8 cellular contexts compared by ENCODE assay signal in genomic region chr19:6800991-6801396, GRCh38. TPM values are rescaled to one million over a fixed set of nuclear protein-coding genes. Genes with fewer than 3 reads are reported as not detected.
DNase-seq lines count a peak whose midpoint lies in the region; ATAC-seq and TF ChIP-seq lines count a peak whose summit lies in the region.

No MANE protein-coding gene starts in this region.

- H3K9me3 Mint-ChIP-seq in T-helper 2 cell treated with Interferon-gamma antibody and Interleukin-4, amounts not matched to agents 5 μg/mL and 100 μg/mL, for 36 hours, result peaks cover 4% of the 10 kb centered on the region

- no peak for TF ChIP-seq CTCF in heart right ventricle (IDR thresholded peaks at IDR 0.05)
- no peak for TF ChIP-seq CTCF in foreskin fibroblast (IDR thresholded peaks at IDR 0.05; ENCODE audit: low read depth, low read length)
- TF ChIP-seq CTCF in vagina (IDR thresholded peaks at IDR 0.05), result no peak
- TF ChIP-seq CTCF in gastroesophageal sphincter (IDR thresholded peaks at IDR 0.05), result no peak

- peak overlapping the region; percentile 76 for H3K4me3 Mint-ChIP-seq in T-helper 2 cell treated with Interferon-gamma antibody and Interleukin-4, amounts not matched to agents 5 μg/mL and 100 μg/mL, for 36 hours

- peaks cover 32% of the 10 kb centered on the region for H3K36me3 Mint-ChIP-seq in T-helper 2 cell treated with Interferon-gamma antibody and Interleukin-4, amounts not matched to agents 5 μg/mL and 100 μg/mL, for 36 hours (ENCODE audit: low read depth)

- H3K4me3 ChIP-seq in heart right ventricle (peak overlapping the region in 7 of 10 donors; percentile 16 to 44 (median 27)), foreskin fibroblast (ENCODE audit: low read depth in 1 of 2, low read length in 2 of 2) (no peak overlapping the region), vagina (peak overlapping the region; percentile 15 to 20), gastroesophageal sphincter (peak overlapping the region in 1 of 2 donors; percentile 23)

- TF ChIP-seq POLR2A in vagina (IDR thresholded peaks at IDR 0.05), result no peak
- TF ChIP-seq POLR2A in gastroesophageal sphincter (IDR thresholded peaks at IDR 0.05), result no peak

- H3K27me3 Mint-ChIP-seq in T-helper 2 cell treated with Interferon-gamma antibody and Interleukin-4, amounts not matched to agents 5 μg/mL and 100 μg/mL, for 36 hours (ENCODE audit: low read depth), result no peaks in the 10 kb centered on the region

- no peak for TF ChIP-seq EP300 in gastroesophageal sphincter (IDR thresholded peaks at IDR 0.05)

- H3K27me3 ChIP-seq in heart right ventricle, result peaks cover 5 to 53% (median 25%) of the 10 kb centered on the region in 7 donors
- H3K27me3 ChIP-seq in vagina, result no peaks in the 10 kb centered on the region
- H3K27me3 ChIP-seq in gastroesophageal sphincter, result peaks cover 84% of the 10 kb centered on the region

- H3K36me3 ChIP-seq in heart right ventricle (no peaks in the 10 kb centered on the region), vagina (no peaks in the 10 kb centered on the region), gastroesophageal sphincter (no peaks in the 10 kb centered on the region)

- no peak for DNase-seq in heart right ventricle
- DNase-seq in Right ventricle myocardium inferior (ENCODE audit: missing footprints), result no peak
- no peak for DNase-seq in T-helper 2 cell treated with Interferon-gamma antibody and Interleukin-4, amounts not matched to agents 5 μg/mL and 100 μg/mL, for 36 hours (ENCODE audit: low spot score)
- DNase-seq in foreskin fibroblast, result peak; percentile 2 to 4
- DNase-seq in vagina (ENCODE audit: extremely low spot score in 2 of 2), result no peak
- DNase-seq in GDM1 (lab: John Stamatoyannopoulos, UW), result no peak

- peak overlapping the region; percentile 87 for H3K27ac Mint-ChIP-seq in T-helper 2 cell treated with Interferon-gamma antibody and Interleukin-4, amounts not matched to agents 5 μg/mL and 100 μg/mL, for 36 hours

- no peak for ATAC-seq in heart right ventricle
- ATAC-seq in Right ventricle myocardium inferior, result no peak
- no peak for ATAC-seq in gastroesophageal sphincter
- no peak for ATAC-seq in HG03457 (IDR thresholded peaks at IDR 0.05; ENCODE audit: unreplicated experiment)

- WGBS in heart right ventricle, 2 donors, result 41 to 42% methylated on average over 8 of the region's 8 CpGs
- 20% methylated on average over 1 of the region's 8 CpGs; no CpG with 5 or more reads in 1 of the 2 donors for WGBS in gastroesophageal sphincter (ENCODE audit: low coverage in 1 of 2), 2 donors

- H3K4me1 ChIP-seq in heart right ventricle (peaks cover 0 to 53% (median 7%) of the 10 kb centered on the region in 9 donors), vagina (peaks cover 16% of the 10 kb centered on the region), gastroesophageal sphincter (peaks cover 0 to 7% (median 3%) of the 10 kb centered on the region in 3 donors)

- H3K9me3 ChIP-seq in heart right ventricle, result no peaks in the 10 kb centered on the region
- no peaks in the 10 kb centered on the region for H3K9me3 ChIP-seq in vagina
- peaks cover 0 to 7% (median 0%) of the 10 kb centered on the region in 3 donors for H3K9me3 ChIP-seq in gastroesophageal sphincter

- H3K4me1 Mint-ChIP-seq in T-helper 2 cell treated with Interferon-gamma antibody and Interleukin-4, amounts not matched to agents 5 μg/mL and 100 μg/mL, for 36 hours (ENCODE audit: low read depth), result peaks cover 46% of the 10 kb centered on the region

- H3K27ac ChIP-seq in heart right ventricle (peak overlapping the region in 4 of 10 donors; percentile 2 to 89 (median 33)), vagina (no peak overlapping the region), gastroesophageal sphincter (no peak overlapping the region)

- intact Hi-C loops in heart right ventricle (cut with DNase I), result no loop called here
- intact Hi-C loops in Right ventricle myocardium inferior (cut with DNase I), result no loop called here
- intact Hi-C loops in vagina (cut with DNase I), result no loop called here

RNA-seq across cellular contexts. Expression of gene VAV1, which starts 28.5 kb away (rescaled TPM):
- total RNA-seq in heart right ventricle, result 10 to 100 TPM in 1 of 10 donors, 1 to 10 TPM in 6, under 1 TPM in 3; 0.45 to 11.0 (median 1.4) TPM
- 1 to 10 TPM in 1 of 2 donors, under 1 TPM in 1; 0.70 to 1.3 TPM for polyA plus RNA-seq in heart right ventricle
- 3.1 TPM for total RNA-seq in Right ventricle myocardium inferior
- 5.9 TPM for total RNA-seq in vagina
- total RNA-seq in gastroesophageal sphincter, result 1 to 10 TPM; 2.3 to 7.8 (median 5.7) TPM

RNA-seq across cellular contexts. Expression of gene SH2D3A, which starts 33.8 kb away (rescaled TPM):
- under 1 TPM in 5 of 10 donors, not detected in 5; 0.16 to 0.79 (median 0.36) TPM for total RNA-seq in heart right ventricle
- under 1 TPM; 0.17 to 0.37 TPM for polyA plus RNA-seq in heart right ventricle
- total RNA-seq in Right ventricle myocardium inferior, result not detected
- 21.9 TPM for total RNA-seq in vagina
- total RNA-seq in gastroesophageal sphincter, result 1 to 10 TPM in 2 of 4 donors, under 1 TPM in 1, not detected in 1; 0.78 to 5.8 (median 1.7) TPM

Comparison
In these comparisons a context has a peak if more than half of its experiments do, and no peak if none do; other contexts are left out.
1. DNase-seq: peak in foreskin fibroblast (2 of 2); none in heart right ventricle (0 of 2), Right ventricle myocardium inferior (single experiment), T-helper 2 cell treated with Interferon-gamma antibody and Interleukin-4, amounts not matched to agents 5 μg/mL and 100 μg/mL, for 36 hours (single experiment), vagina (0 of 2) and GDM1 (single experiment).
2. H3K4me3 ChIP-seq: peak in heart right ventricle (7 of 10) and vagina (2 of 2); none in foreskin fibroblast (0 of 2).